In the genomic region with DNA sequence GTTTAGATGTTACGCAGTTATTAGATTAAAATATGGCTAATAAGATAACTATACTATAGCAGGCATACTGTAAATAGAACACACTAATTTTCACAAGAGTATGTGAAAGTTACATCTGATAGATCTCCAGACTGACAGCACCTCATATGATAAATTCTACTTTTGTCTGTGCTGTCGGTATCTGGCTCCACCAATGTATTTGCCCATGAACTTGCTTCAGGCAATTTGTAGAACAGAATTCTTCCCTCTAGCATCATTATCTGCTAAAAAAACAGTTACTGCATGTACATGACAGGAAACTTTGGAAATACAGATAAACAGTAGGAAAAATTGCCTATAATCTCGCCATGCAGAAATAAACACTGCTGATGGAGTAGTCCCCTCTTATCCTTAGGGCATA, we compare ENCODE assay signal across 28 cellular contexts.
"Had no signal": no experiment of that assay in that cellular context is flagged by ENCODE, and none has a peak within 500 bp of the region (broad histone marks: within the 10 kb centered on the region; RNA-seq: fewer than 3 reads in every experiment).

No MANE protein-coding gene starts in this region.

- DNase-seq: activated CD4-positive, alpha-beta T cell treated with anti-CD3 and anti-CD28 coated beads for 1 hour; activated CD4-positive, alpha-beta T cell treated with anti-CD3 and anti-CD28 coated beads for 4 hours; activated CD4-positive, alpha-beta T cell treated with anti-CD3 and anti-CD28 coated beads, Interleukin-2, amount 10 ng/mL, durations not matched to agents 7 days and 5 days; activated CD4-positive, alpha-beta T cell treated with anti-CD3 and anti-CD28 coated beads, Interleukin-2, amount 50 U/mL, for 4 hours; activated CD8-positive, alpha-beta memory T cell treated with anti-CD3 and anti-CD28 coated beads for 24 hours; activated CD8-positive, alpha-beta T cell treated with anti-CD3 and anti-CD28 coated beads for 36 hours; activated effector memory CD4-positive, alpha-beta T cell treated with Interleukin-2 at 50 U/mL for 16 hours; activated gamma-delta T cell treated with Interleukin-2 at 50 U/mL for 16 hours; activated naive CD4-positive, alpha-beta T cell treated with anti-CD3 and anti-CD28 coated beads, Interleukin-2, amount 50 U/mL, for 16 hours; activated naive CD4-positive, alpha-beta T cell treated with Interleukin-2 at 50 U/mL for 16 hours; activated T-cell treated with anti-CD3 and anti-CD28 coated beads, Interleukin-2, amount 50 U/mL, for 4 hours; amniotic stem cell; anterior cingulate cortex; brain microvascular endothelial cell; caudate nucleus; cortex of kidney; effector CD4-positive, alpha-beta T cell; effector memory CD8-positive, alpha-beta T cell; foreskin keratinocyte; gastrocnemius medialis; heart right ventricle; T-helper 2 cell had no signal

- FAIRE-seq: astrocyte, bronchial epithelial cell, colon, TTC549 had no signal

- ATAC-seq: activated CD8-positive, alpha-beta T cell treated with anti-CD3 and anti-CD28 coated beads for 36 hours; activated T-cell treated with anti-CD3 and anti-CD28 coated beads, Interleukin-2, amount 50 U/mL, for 4 hours; activated T-helper 17 cell treated with anti-CD3 and anti-CD28 coated beads, Interleukin-2, amount 50 U/mL, for 72 hours; effector memory CD8-positive, alpha-beta T cell; foreskin keratinocyte; gastrocnemius medialis; heart right ventricle; WTC11 had no signal
